1 cellular context compared by ENCODE assay signal in the genomic region with DNA sequence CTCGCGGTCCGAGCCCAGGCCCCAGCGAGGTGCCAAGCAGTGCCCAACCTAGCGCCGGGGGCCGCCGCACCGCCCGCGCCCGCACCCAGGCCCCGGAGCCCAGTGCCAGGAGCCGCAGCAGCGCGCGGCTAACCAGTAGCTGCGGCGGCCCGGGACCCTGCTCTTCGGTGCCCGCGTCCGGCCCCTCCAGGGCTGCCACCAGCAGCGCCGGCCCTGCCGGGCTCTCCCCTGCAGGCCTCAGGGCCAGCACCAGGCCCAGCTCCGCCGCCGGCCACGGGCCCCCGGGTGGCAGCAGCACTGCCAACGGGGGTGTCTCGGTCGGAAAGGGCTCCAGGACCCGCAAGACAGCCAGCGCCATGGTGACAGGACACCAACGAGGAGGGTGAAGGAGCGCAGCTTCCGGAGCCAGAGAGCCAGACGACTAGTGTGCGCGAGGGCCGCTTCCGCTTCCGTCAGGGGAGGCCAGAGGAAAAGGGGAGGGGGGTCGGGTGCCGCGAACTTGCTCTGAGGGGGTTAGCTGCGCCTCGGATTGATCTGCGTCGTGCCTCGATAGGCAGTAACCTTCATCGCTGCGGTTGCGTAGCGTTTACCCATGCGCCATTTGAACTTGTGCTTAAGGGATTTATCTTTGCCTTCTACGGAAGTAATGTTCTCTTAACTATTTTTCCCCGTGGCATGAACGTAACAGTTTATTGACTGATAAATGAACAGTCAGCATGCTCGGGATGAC.
TF ChIP-seq lines count a peak whose summit lies in the region.

A gene with protein sequence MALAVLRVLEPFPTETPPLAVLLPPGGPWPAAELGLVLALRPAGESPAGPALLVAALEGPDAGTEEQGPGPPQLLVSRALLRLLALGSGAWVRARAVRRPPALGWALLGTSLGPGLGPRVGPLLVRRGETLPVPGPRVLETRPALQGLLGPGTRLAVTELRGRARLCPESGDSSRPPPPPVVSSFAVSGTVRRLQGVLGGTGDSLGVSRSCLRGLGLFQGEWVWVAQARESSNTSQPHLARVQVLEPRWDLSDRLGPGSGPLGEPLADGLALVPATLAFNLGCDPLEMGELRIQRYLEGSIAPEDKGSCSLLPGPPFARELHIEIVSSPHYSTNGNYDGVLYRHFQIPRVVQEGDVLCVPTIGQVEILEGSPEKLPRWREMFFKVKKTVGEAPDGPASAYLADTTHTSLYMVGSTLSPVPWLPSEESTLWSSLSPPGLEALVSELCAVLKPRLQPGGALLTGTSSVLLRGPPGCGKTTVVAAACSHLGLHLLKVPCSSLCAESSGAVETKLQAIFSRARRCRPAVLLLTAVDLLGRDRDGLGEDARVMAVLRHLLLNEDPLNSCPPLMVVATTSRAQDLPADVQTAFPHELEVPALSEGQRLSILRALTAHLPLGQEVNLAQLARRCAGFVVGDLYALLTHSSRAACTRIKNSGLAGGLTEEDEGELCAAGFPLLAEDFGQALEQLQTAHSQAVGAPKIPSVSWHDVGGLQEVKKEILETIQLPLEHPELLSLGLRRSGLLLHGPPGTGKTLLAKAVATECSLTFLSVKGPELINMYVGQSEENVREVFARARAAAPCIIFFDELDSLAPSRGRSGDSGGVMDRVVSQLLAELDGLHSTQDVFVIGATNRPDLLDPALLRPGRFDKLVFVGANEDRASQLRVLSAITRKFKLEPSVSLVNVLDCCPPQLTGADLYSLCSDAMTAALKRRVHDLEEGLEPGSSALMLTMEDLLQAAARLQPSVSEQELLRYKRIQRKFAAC (minus strand): TSS at position 389 of the 730 bp plus-strand sequence. CDS start 31 bp downstream, at position 358.

TF ChIP-seq in HEK293, 187 proteins besides CTCF, POLR2A, EP300 and RAD21 (continued from another document):
- TF ChIP-seq, protein P1, sequence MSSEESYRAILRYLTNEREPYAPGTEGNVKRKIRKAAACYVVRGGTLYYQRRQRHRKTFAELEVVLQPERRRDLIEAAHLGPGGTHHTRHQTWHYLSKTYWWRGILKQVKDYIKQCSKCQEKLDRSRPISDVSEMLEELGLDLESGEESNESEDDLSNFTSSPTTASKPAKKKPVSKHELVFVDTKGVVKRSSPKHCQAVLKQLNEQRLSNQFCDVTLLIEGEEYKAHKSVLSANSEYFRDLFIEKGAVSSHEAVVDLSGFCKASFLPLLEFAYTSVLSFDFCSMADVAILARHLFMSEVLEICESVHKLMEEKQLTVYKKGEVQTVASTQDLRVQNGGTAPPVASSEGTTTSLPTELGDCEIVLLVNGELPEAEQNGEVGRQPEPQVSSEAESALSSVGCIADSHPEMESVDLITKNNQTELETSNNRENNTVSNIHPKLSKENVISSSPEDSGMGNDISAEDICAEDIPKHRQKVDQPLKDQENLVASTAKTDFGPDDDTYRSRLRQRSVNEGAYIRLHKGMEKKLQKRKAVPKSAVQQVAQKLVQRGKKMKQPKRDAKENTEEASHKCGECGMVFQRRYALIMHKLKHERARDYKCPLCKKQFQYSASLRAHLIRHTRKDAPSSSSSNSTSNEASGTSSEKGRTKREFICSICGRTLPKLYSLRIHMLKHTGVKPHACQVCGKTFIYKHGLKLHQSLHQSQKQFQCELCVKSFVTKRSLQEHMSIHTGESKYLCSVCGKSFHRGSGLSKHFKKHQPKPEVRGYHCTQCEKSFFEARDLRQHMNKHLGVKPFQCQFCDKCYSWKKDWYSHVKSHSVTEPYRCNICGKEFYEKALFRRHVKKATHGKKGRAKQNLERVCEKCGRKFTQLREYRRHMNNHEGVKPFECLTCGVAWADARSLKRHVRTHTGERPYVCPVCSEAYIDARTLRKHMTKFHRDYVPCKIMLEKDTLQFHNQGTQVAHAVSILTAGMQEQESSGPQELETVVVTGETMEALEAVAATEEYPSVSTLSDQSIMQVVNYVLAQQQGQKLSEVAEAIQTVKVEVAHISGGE (tag by site-specific recombination; conservative IDR thresholded peaks at IDR 0.05; ENCODE audit: low read depth) = peak; percentile 95
- TF ChIP-seq ZNF561 (tag by site-specific recombination; IDR thresholded peaks at IDR 0.05; ENCODE audit: borderline replicate concordance) = peak; percentile 60; the same call in 1 of the 2 replicates
- no peak for TF ChIP-seq IKZF3 (tag by site-specific recombination; IDR thresholded peaks at IDR 0.05)
- TF ChIP-seq ZNF10 (tag by site-specific recombination; IDR thresholded peaks at IDR 0.05) = peak; percentile 42
- TF ChIP-seq ZNF350 (tag by site-specific recombination; IDR thresholded peaks at IDR 0.05) = no peak
- TF ChIP-seq YY1 (tag by site-specific recombination; IDR thresholded peaks at IDR 0.05) = peak; percentile 54; the same call in 1 of the 2 replicates
- TF ChIP-seq ZNF335 (tag by site-specific recombination; conservative IDR thresholded peaks at IDR 0.05) = peak; percentile 84
- TF ChIP-seq, protein P2, sequence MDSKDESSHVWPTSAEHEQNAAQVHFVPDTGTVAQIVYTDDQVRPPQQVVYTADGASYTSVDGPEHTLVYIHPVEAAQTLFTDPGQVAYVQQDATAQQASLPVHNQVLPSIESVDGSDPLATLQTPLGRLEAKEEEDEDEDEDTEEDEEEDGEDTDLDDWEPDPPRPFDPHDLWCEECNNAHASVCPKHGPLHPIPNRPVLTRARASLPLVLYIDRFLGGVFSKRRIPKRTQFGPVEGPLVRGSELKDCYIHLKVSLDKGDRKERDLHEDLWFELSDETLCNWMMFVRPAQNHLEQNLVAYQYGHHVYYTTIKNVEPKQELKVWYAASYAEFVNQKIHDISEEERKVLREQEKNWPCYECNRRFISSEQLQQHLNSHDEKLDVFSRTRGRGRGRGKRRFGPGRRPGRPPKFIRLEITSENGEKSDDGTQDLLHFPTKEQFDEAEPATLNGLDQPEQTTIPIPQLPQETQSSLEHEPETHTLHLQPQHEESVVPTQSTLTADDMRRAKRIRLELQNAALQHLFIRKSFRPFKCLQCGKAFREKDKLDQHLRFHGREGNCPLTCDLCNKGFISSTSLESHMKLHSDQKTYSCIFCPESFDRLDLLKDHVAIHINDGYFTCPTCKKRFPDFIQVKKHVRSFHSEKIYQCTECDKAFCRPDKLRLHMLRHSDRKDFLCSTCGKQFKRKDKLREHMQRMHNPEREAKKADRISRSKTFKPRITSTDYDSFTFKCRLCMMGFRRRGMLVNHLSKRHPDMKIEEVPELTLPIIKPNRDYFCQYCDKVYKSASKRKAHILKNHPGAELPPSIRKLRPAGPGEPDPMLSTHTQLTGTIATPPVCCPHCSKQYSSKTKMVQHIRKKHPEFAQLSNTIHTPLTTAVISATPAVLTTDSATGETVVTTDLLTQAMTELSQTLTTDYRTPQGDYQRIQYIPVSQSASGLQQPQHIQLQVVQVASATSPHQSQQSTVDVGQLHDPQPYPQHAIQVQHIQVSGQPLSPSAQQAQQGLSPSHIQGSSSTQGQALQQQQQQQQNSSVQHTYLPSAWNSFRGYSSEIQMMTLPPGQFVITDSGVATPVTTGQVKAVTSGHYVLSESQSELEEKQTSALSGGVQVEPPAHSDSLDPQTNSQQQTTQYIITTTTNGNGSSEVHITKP (tag by site-specific recombination; IDR thresholded peaks at IDR 0.05) = peak; percentile 96
- no peak for TF ChIP-seq ZNF138 (tag by site-specific recombination; IDR thresholded peaks at IDR 0.05; ENCODE audit: borderline replicate concordance)
- no peak for TF ChIP-seq ZNF324 (tag by site-specific recombination; IDR thresholded peaks at IDR 0.05)
- TF ChIP-seq ZNF214 (tag by site-specific recombination; IDR thresholded peaks at IDR 0.05; ENCODE audit: borderline replicate concordance) = no peak
- TF ChIP-seq ZNF112 (tag by site-specific recombination; IDR thresholded peaks at IDR 0.05) = no peak
- TF ChIP-seq ZNF830 (tag by site-specific recombination; IDR thresholded peaks at IDR 0.05; ENCODE audit: low read depth) = no peak
- TF ChIP-seq KLF16 (tag by site-specific recombination; IDR thresholded peaks at IDR 0.05) = peak; percentile 52; the same call in 1 of the 2 replicates
- no peak for TF ChIP-seq ZNF776 (tag by site-specific recombination; IDR thresholded peaks at IDR 0.05; ENCODE audit: borderline replicate concordance)
- TF ChIP-seq, protein P3, sequence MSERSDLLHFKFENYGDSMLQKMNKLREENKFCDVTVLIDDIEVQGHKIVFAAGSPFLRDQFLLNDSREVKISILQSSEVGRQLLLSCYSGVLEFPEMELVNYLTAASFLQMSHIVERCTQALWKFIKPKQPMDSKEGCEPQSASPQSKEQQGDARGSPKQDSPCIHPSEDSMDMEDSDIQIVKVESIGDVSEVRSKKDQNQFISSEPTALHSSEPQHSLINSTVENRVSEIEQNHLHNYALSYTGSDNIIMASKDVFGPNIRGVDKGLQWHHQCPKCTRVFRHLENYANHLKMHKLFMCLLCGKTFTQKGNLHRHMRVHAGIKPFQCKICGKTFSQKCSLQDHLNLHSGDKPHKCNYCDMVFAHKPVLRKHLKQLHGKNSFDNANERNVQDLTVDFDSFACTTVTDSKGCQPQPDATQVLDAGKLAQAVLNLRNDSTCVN (tag by site-specific recombination; optimal IDR thresholded peaks at IDR 0.05) = peak; percentile 66
